In the genomic region with DNA sequence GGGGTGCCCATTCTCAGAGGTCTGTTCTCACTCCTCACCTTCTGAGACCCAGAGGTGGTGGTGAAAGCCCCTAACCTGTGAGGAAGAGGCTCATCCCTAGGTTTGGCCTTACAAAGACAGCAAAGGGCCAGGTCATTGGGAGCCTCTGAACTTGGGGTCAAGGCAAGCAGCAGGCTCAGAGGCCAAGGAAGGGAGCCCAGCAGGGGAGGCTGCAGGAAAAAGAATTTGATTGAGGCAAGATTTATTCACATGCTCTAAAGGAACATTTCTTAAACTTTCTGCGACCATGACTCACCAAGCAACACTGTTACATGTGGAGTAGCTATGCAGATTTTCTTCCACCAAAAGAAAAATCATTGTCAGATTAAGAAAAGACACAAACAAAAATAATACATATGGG, we compare ENCODE assay signal across 18 cellular contexts.
DNase-seq lines count a peak whose midpoint lies in the region; ATAC-seq and TF ChIP-seq lines count a peak whose summit lies in the region.
"Had no signal": no experiment of that assay in that cellular context is flagged by ENCODE, and none has a peak within 500 bp of the region (broad histone marks: within the 10 kb centered on the region; RNA-seq: fewer than 3 reads in every experiment).

No MANE protein-coding gene starts in this region.

- H3K27me3 ChIP-seq in suprapubic skin, result no peaks in the 10 kb centered on the region
- H3K27me3 ChIP-seq: colonic mucosa, upper lobe of left lung had no signal

- H3K4me1 ChIP-seq in suprapubic skin, result no peaks in the 10 kb centered on the region
- H3K4me1 ChIP-seq: colonic mucosa, upper lobe of left lung had no signal

- no peak overlapping the region for H3K4me3 Mint-ChIP-seq in HFFc6
- H3K4me3 Mint-ChIP-seq in chondrocyte (ENCODE audit: unreplicated experiment), result no peak overlapping the region
- H3K4me3 Mint-ChIP-seq in immature natural killer cell, result no peak overlapping the region
- H3K4me3 Mint-ChIP-seq: stimulated activated naive CD8-positive, alpha-beta T cell treated with anti-CD3 and anti-CD28 coated beads, Interleukin-15, Interleukin-2, amounts not matched to agents 100 ng/mL and 50 ng/mL, for 24 hours had no signal

- no peak overlapping the region for H3K27ac ChIP-seq in suprapubic skin
- H3K27ac ChIP-seq: colonic mucosa, upper lobe of left lung had no signal

- no peak for TF ChIP-seq EP300 in suprapubic skin (IDR thresholded peaks at IDR 0.05)

- H3K27ac Mint-ChIP-seq in HFFc6 (no peak overlapping the region), chondrocyte (ENCODE audit: unreplicated experiment) (peak overlapping the region; percentile 62), immature natural killer cell (peak overlapping the region in 4 of 6 donors; percentile 19 to 66 (median 37))
- H3K27ac Mint-ChIP-seq: activated T-helper 2 cell treated with anti-CD3 and anti-CD28 coated beads, Interferon-gamma antibody, Interleukin-2, Interleukin-4, amounts not matched to agents 10 μg/mL and 5 μg/mL and 100 μg/mL, durations not matched to agents 14 hours and 24 hours and 36 hours; stimulated activated naive CD8-positive, alpha-beta T cell treated with anti-CD3 and anti-CD28 coated beads, Interleukin-15, Interleukin-2, amounts not matched to agents 100 ng/mL and 50 ng/mL, for 24 hours had no signal

- TF ChIP-seq CTCF in AG09309 (IDR thresholded peaks at IDR 0.05; ENCODE audit: control insufficient read depth, insufficient read depth, low read depth, low read length, missing control alignments) (peak; percentile 11), HFFc6 (IDR thresholded peaks at IDR 0.05) (peak; percentile 23; the same call in 1 of the 2 replicates), chondrocyte (IDR thresholded peaks at IDR 0.05) (peak; percentile 53), suprapubic skin (IDR thresholded peaks at IDR 0.05) (no peak), GM13977 (IDR thresholded peaks at IDR 0.05; ENCODE audit: extremely low read depth, insufficient read depth, missing control alignments) (no peak)

- ATAC-seq in GM18517 (IDR thresholded peaks at IDR 0.05; ENCODE audit: unreplicated experiment), result no peak
- ATAC-seq: left ventricle myocardium superior, Panc1, sciatic nerve had no signal

- in situ Hi-C loops in GM13977 (cut with MboI; ENCODE audit: low pct_unique_long_range_greater_than_20kb, low sequenced_read_pairs, unreplicated experiment), result no loop called here

- WGBS in suprapubic skin, result 61% methylated on average over 1 of the region's 1 CpG

- H3K36me3 Mint-ChIP-seq in HFFc6 (ENCODE audit: low read depth) (no peaks in the 10 kb centered on the region), chondrocyte (ENCODE audit: low read depth) (no peaks in the 10 kb centered on the region), immature natural killer cell (peaks cover 0 to 3% (median 0%) of the 10 kb centered on the region in 3 donors)

- H3K9me3 ChIP-seq in suprapubic skin, result no peaks in the 10 kb centered on the region
- H3K9me3 ChIP-seq: colonic mucosa, upper lobe of left lung had no signal

- H3K9me3 Mint-ChIP-seq in HFFc6 (no peaks in the 10 kb centered on the region), chondrocyte (ENCODE audit: low read depth) (no peaks in the 10 kb centered on the region), immature natural killer cell (no peaks in the 10 kb centered on the region)

- H3K36me3 ChIP-seq in suprapubic skin, result no peaks in the 10 kb centered on the region
- H3K36me3 ChIP-seq: colonic mucosa, upper lobe of left lung had no signal

- no peak for TF ChIP-seq POLR2A in suprapubic skin (IDR thresholded peaks at IDR 0.05)

- H3K27me3 Mint-ChIP-seq in HFFc6 (ENCODE audit: insufficient read depth), result peaks cover 4% of the 10 kb centered on the region
- no peaks in the 10 kb centered on the region for H3K27me3 Mint-ChIP-seq in chondrocyte (ENCODE audit: low read depth)
- peaks cover 1 to 2% (median 2%) of the 10 kb centered on the region in 3 donors for H3K27me3 Mint-ChIP-seq in immature natural killer cell (ENCODE audit: low read depth in 3 of 3)

- no peak overlapping the region for H3K4me3 ChIP-seq in AG09309 (ENCODE audit: control insufficient read depth, low read depth, low read length)
- no peak overlapping the region for H3K4me3 ChIP-seq in suprapubic skin
- H3K4me3 ChIP-seq: colonic mucosa, upper lobe of left lung had no signal

- DNase-seq in AG09309 (ENCODE audit: low read depth) (no peak), HFFc6 (no peak), chondrocyte (ENCODE audit: low spot score) (no peak), immature natural killer cell (no peak), suprapubic skin (ENCODE audit: low spot score in 2 of 2) (no peak), GM13977 (ENCODE audit: low spot score) (no peak)
- no peak for DNase-seq in effector CD4-positive, alpha-beta T cell
- DNase-seq: colonic mucosa; left ventricle myocardium superior; NCI-H1694; stimulated activated CD4-positive, alpha-beta T cell treated with anti-CD3 and anti-CD28 coated beads, Interleukin-1b, Interleukin-23, amount 100 ng/mL, for 48 hours; T1000; upper lobe of left lung had no signal

- H3K4me1 Mint-ChIP-seq in HFFc6 (ENCODE audit: low read depth) (peaks cover 6% of the 10 kb centered on the region), chondrocyte (ENCODE audit: low read depth) (peaks cover 23% of the 10 kb centered on the region), immature natural killer cell (peaks cover 43 to 65% of the 10 kb centered on the region in 2 donors)

Comparison
In these comparisons a context has a peak if more than half of its experiments do, and no peak if none do; other contexts are left out.
1. CTCF ChIP-seq: peak in AG09309 (single experiment), HFFc6 (single experiment) and chondrocyte (single experiment); none in suprapubic skin (0 of 2) and GM13977 (single experiment).